ENCODE assay signal across 30 cellular contexts in genomic region chr13:109096101-109096500, GRCh38.
DNase-seq lines count a peak whose midpoint lies in the region; FAIRE-seq and TF ChIP-seq lines count a peak whose summit lies in the region.
"Had no signal": no experiment of that assay in that cellular context is flagged by ENCODE, and none has a peak within 500 bp of the region (broad histone marks: within the 10 kb centered on the region; RNA-seq: fewer than 3 reads in every experiment).

No MANE protein-coding gene starts in this region.

- no peak overlapping the region for H2BK120ac ChIP-seq in mesendoderm (ENCODE audit: low read depth, low read length)

- no peak overlapping the region for H2BK5ac ChIP-seq in mesendoderm (ENCODE audit: low read length)

- no peak overlapping the region for H3K23ac ChIP-seq in mesendoderm (ENCODE audit: low read length)

- no peak overlapping the region for H3K56ac ChIP-seq in mesendoderm (ENCODE audit: low read length)

- H3K79me1 ChIP-seq in mesendoderm (ENCODE audit: low read length) = no peaks in the 10 kb centered on the region

- no peak for DNase-seq in H54 (ENCODE audit: insufficient read length, low spot score)
- peak; percentile 9 for DNase-seq in LHCN-M2 (ENCODE audit: low read depth)
- DNase-seq in UCSD-AML1 (lab: John Stamatoyannopoulos, UW; ENCODE audit: unreplicated experiment) = peak; percentile 43
- peak; percentile 31 for DNase-seq in mesendoderm
- DNase-seq in NCI-H345 treated with DMSO at 0.1 percent for 48 hours (lab: John Stamatoyannopoulos, UW; ENCODE audit: unreplicated experiment) = no peak
- DNase-seq in NCI-H446 treated with DMSO at 0.1 percent for 48 hours (lab: John Stamatoyannopoulos, UW) = no peak
- no peak for DNase-seq in Ammon's horn (ENCODE audit: low spot score)
- DNase-seq: activated CD4-positive, alpha-beta memory T cell treated with anti-CD3 and anti-CD28 coated beads, Interleukin-2, amount 10 ng/mL, durations not matched to agents 7 days and 5 days; activated CD4-positive, CD25-positive, alpha-beta regulatory T cell treated with anti-CD3 and anti-CD28 coated beads, Interleukin-2, amount 50 U/mL, for 72 hours; activated CD8-positive, alpha-beta memory T cell treated with anti-CD3 and anti-CD28 coated beads, Interleukin-2, amount 50 U/mL, for 48 hours; activated naive CD4-positive, alpha-beta T cell treated with anti-CD3 and anti-CD28 coated beads, Interleukin-2, amount 10 ng/mL, durations not matched to agents 7 days and 5 days; DND-41; effector CD4-positive, alpha-beta T cell; glutamatergic neuron; GM23248; left ventricle myocardium superior; NCI-H2171; NCI-H524 treated with DMSO at 0.1 percent for 48 hours; NK-92 treated with Interleukin-12 subunit alpha and Interleukin-12 subunit beta, amount 100 ng/mL, for 24 hours; ovary; retina; stimulated activated CD4-positive, alpha-beta T cell treated with anti-CD3 and anti-CD28 coated beads, Interleukin-2, amount 100 ng/mL, for 24 hours; T-helper 1 cell had no signal

- no peaks in the 10 kb centered on the region for H3K4me1 ChIP-seq in mesendoderm (ENCODE audit: control insufficient read depth, low read depth, low read length)
- H3K4me1 ChIP-seq: breast epithelium had no signal

- H4K8ac ChIP-seq in mesendoderm (ENCODE audit: low read depth, low read length) = no peak overlapping the region

- no CpG with 5 or more reads among the region's 6 CpGs for WGBS in mesendoderm (ENCODE audit: extremely low coverage, insufficient coverage, low lambda C conversion rate)

- no peak for TF ChIP-seq POLR2A in H54 (IDR thresholded peaks at IDR 0.05; ENCODE audit: low read depth, low read length)

- no peak overlapping the region for H4K5ac ChIP-seq in mesendoderm (ENCODE audit: low read length)

- no peak overlapping the region for H3K27ac ChIP-seq in mesendoderm (ENCODE audit: low read depth, low read length)
- H3K27ac ChIP-seq: breast epithelium, C4-2B, epithelial cell of prostate, GM23248, ovary had no signal

- no peak overlapping the region for H2BK15ac ChIP-seq in mesendoderm (replicated peaks; ENCODE audit: low read depth)

- H2AK5ac ChIP-seq in mesendoderm (ENCODE audit: low read length) = no peak overlapping the region

- H3K79me2 ChIP-seq in mesendoderm (ENCODE audit: control insufficient read depth, insufficient read depth, low read length) = no peaks in the 10 kb centered on the region

- no peaks in the 10 kb centered on the region for H3K36me3 ChIP-seq in mesendoderm (ENCODE audit: control insufficient read depth, insufficient read depth, low read length)
- H3K36me3 ChIP-seq: breast epithelium, ovary had no signal

- no peak overlapping the region for H3K18ac ChIP-seq in mesendoderm (ENCODE audit: low read length)

- H3K4me3 ChIP-seq in mesendoderm (ENCODE audit: low read length) = no peak overlapping the region
- H3K4me3 ChIP-seq: breast epithelium, GM23248, ovary, smooth muscle cell had no signal

- no peak overlapping the region for H3K9ac ChIP-seq in mesendoderm (ENCODE audit: low read length)
- H3K9ac ChIP-seq: GM23248 had no signal

- H3K4me2 ChIP-seq in mesendoderm (ENCODE audit: low read length) = no peak overlapping the region
- H3K4me2 ChIP-seq: smooth muscle cell had no signal

- H3K4ac ChIP-seq in mesendoderm (ENCODE audit: low read depth, low read length) = no peak overlapping the region

- peak; percentile 92 for FAIRE-seq in H54 (lab: Jason Lieb, UNC)
- FAIRE-seq: colon, keratinocyte, TTC549 had no signal

- no peaks in the 10 kb centered on the region for H3K27me3 ChIP-seq in mesendoderm (ENCODE audit: insufficient read depth, low read length, poor library complexity)
- H3K27me3 ChIP-seq: breast epithelium, ovary had no signal

Comparison
In these comparisons a context has a peak if more than half of its experiments do, and no peak if none do; other contexts are left out.
1. DNase-seq: peak in LHCN-M2 (single experiment), UCSD-AML1 (single experiment) and mesendoderm (single experiment); none in H54 (single experiment), NCI-H345 treated with DMSO at 0.1 percent for 48 hours (single experiment), NCI-H446 treated with DMSO at 0.1 percent for 48 hours (single experiment) and Ammon's horn (single experiment).